8 cellular contexts compared by ENCODE assay signal in the genomic region with DNA sequence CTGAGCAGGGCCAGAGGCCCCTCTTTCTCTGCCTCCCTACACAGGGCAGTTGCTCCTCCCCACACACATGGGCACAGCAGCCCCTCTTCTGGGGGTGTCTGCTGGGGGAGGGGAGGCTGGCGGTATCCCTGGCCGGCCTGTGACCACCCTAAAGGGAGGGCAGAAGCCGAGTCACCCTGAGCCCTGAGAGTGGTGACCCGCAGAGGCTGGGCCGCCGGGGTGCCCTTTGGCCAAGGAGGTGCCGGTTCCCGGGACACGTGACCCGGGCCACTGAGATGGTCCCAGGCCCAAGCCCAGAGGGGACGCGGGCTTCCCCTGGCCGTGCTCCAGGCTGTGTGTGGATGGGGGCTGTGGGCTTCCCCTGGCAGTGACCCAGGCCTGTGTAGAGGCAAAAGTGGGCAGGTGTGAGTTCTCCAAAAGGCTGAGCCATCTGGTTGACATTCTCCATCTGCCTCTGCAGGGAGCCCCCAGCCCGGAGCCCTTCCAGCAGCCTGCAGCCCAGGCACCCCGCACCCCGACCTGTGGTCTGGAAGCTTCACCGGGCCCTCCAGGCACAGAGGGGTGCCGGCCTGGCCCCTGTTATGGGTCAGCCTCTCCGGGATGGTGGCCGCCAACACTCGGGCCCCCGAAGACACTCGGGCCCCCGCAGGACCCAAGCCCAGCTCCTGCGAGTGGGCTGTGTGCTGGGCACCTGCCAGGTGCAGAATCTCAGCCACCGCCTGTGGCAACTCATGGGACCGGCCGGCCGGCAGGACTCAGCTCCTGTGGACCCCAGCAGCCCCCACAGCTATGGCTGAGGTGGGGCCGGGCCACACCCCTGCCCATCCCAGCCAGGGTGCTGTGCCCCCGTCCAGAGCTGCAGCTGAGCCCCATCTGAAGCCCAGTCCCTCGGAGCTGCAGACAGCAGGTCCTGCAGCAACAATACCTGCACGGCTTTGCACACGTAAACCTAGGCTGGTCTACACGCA. TPM values are rescaled to one million over a fixed set of nuclear protein-coding genes. Genes with fewer than 3 reads are reported as not detected.
DNase-seq lines count a peak whose midpoint lies in the region; ATAC-seq and TF ChIP-seq lines count a peak whose summit lies in the region.

No MANE protein-coding gene starts in this region.

- POLR2A ChIA-PET in AG04449 (lab: Yijun Ruan, JAX): no interaction called here

- peak overlapping the region; percentile 61 for H4K8ac ChIP-seq in mesenchymal stem cell (ENCODE audit: low read length)

- H4K91ac ChIP-seq in mesenchymal stem cell (ENCODE audit: low read length): peak overlapping the region; percentile 74

- CTCF ChIA-PET in AG04449 (lab: Yijun Ruan, JAX): interaction anchor here (0.8 to 1.2 kb wide), 3 partner anchors 12 to 141 kb away, joined by 3 to 4 read pairs (median 3); no protein-coding TSS in a partner anchor

- H2BK15ac ChIP-seq in mesenchymal stem cell (ENCODE audit: low read depth, poor library complexity, severe bottlenecking): peak overlapping the region; percentile 82

- H3K4me3 ChIP-seq in AG04449 (ENCODE audit: low read depth, low read length): peak overlapping the region; percentile 70
- H3K4me3 ChIP-seq in HUES64 (ENCODE audit: low read length): peak overlapping the region; percentile 68
- H3K4me3 ChIP-seq in mesenchymal stem cell (ENCODE audit: insufficient read depth in 1 of 2, low read depth in 1 of 2, low read length in 2 of 2): peak overlapping the region in 1 of 2 experiments; percentile 52

- H3K36me3 Mint-ChIP-seq in brain: no peaks in the 10 kb centered on the region

- ATAC-seq in GM18873 (IDR thresholded peaks at IDR 0.05; ENCODE audit: low FRiP score, unreplicated experiment): no peak

- H3K9ac ChIP-seq in HUES64 (ENCODE audit: low read depth, low read length): peak overlapping the region; percentile 84
- H3K9ac ChIP-seq in mesenchymal stem cell (ENCODE audit: low read length): no peak overlapping the region

- peak overlapping the region; percentile 4 to 11 for H2BK12ac ChIP-seq in mesenchymal stem cell (ENCODE audit: low read length in 2 of 2)

- DNase-seq in AG04449 (ENCODE audit: low read depth, low spot score): no peak
- no peak for DNase-seq in mesenchymal stem cell
- no peak for DNase-seq in COLO829 (ENCODE audit: low spot score)
- no peak for DNase-seq in T1000 (lab: John Stamatoyannopoulos, UW)
- DNase-seq in cortex of kidney (lab: John Stamatoyannopoulos, UW): no peak

- peaks cover 1% of the 10 kb centered on the region for H3K4me1 Mint-ChIP-seq in brain

- 78% methylated on average over 35 of the region's 35 CpGs for WGBS in HUES64
- WGBS in mesenchymal stem cell: 87% methylated on average over 35 of the region's 35 CpGs

- no peak overlapping the region for H2BK5ac ChIP-seq in mesenchymal stem cell (ENCODE audit: low read depth, low read length, poor library complexity, severe bottlenecking)

- H3K27me3 ChIP-seq in HUES64 (ENCODE audit: insufficient read depth, low read length) (peaks cover 30% of the 10 kb centered on the region), mesenchymal stem cell (ENCODE audit: control insufficient read depth in 1 of 2, insufficient read depth in 1 of 2, low read length in 2 of 2) (peaks cover 23 to 79% of the 10 kb centered on the region in 2 experiments)

- TF ChIP-seq CTCF in AG04449 (IDR thresholded peaks at IDR 0.05; ENCODE audit: insufficient read depth, low read length, missing control alignments): no peak
- TF ChIP-seq CTCF in brain (conservative IDR thresholded peaks at IDR 0.05): no peak

- no peak overlapping the region for H2AFZ ChIP-seq in mesenchymal stem cell (ENCODE audit: low read depth, low read length)

- H3K79me1 ChIP-seq in mesenchymal stem cell (replicated peaks; ENCODE audit: low read length, poor library complexity, severe bottlenecking): no peaks in the 10 kb centered on the region

- H3K4me3 Mint-ChIP-seq in brain: peak overlapping the region; percentile 50 to 82 (median 75)

- H3K9me3 Mint-ChIP-seq in brain: peaks cover 0 to 3% (median 0%) of the 10 kb centered on the region in 5 experiments

- peak overlapping the region; percentile 52 for H2BK120ac ChIP-seq in mesenchymal stem cell (ENCODE audit: low read depth, low read length)

- peak overlapping the region in 1 of 2 experiments; percentile 80 for H3K14ac ChIP-seq in mesenchymal stem cell (ENCODE audit: low read length in 2 of 2)

- peak overlapping the region in 1 of 2 experiments; percentile 54 for H3K23ac ChIP-seq in mesenchymal stem cell (ENCODE audit: low read length in 2 of 2)

- H3K4me2 ChIP-seq in mesenchymal stem cell (ENCODE audit: low read length, poor library complexity, severe bottlenecking): peak overlapping the region; percentile 44

- H3K9me3 ChIP-seq in HUES64 (ENCODE audit: insufficient read depth, low read depth, low read length) (no peaks in the 10 kb centered on the region), mesenchymal stem cell (ENCODE audit: control insufficient read depth, low read length) (no peaks in the 10 kb centered on the region)

- H3K36me3 ChIP-seq in HUES64 (ENCODE audit: insufficient read depth, low read length): no peaks in the 10 kb centered on the region
- H3K36me3 ChIP-seq in mesenchymal stem cell (ENCODE audit: control insufficient read depth in 1 of 2, insufficient read depth in 2 of 2, low read depth in 1 of 2, low read length in 2 of 2): peaks cover 0 to 14% of the 10 kb centered on the region in 2 experiments

- no peaks in the 10 kb centered on the region for H3K4me1 ChIP-seq in HUES64 (ENCODE audit: insufficient read depth, low read length)
- peaks cover 42% of the 10 kb centered on the region for H3K4me1 ChIP-seq in mesenchymal stem cell (ENCODE audit: control insufficient read depth, insufficient read depth, low read depth, low read length)

- no peak overlapping the region for H2AK5ac ChIP-seq in mesenchymal stem cell (ENCODE audit: low read length, severe bottlenecking)

- peak overlapping the region; percentile 35; the same call in 1 of the 2 replicates for H3K27ac ChIP-seq in HUES64 (ENCODE audit: low read depth, low read length)
- H3K27ac ChIP-seq in mesenchymal stem cell (ENCODE audit: low read length, poor library complexity, severe bottlenecking): no peak overlapping the region

- H3K4ac ChIP-seq in mesenchymal stem cell (ENCODE audit: low read depth in 1 of 2, low read length in 2 of 2): peak overlapping the region; percentile 57 to 80

- H3K27ac Mint-ChIP-seq in brain: peak overlapping the region in 1 of 5 experiments; percentile 67

- H3K27me3 Mint-ChIP-seq in brain: peaks cover 57% of the 10 kb centered on the region

- peak overlapping the region; percentile 67 to 88 for H3K18ac ChIP-seq in mesenchymal stem cell (ENCODE audit: low read depth in 1 of 2, low read length in 2 of 2)

RNA-seq across cellular contexts. Expression of gene ADM2, which starts 1.0 kb away (rescaled TPM):
- polyA plus RNA-seq in HUES64 (2013, experiment 1 of 2): 3.0 TPM
- 3.8 TPM for polyA plus RNA-seq in HUES64 (2013, experiment 2 of 2)
- polyA plus RNA-seq in brain (ENCODE audit: insufficient read depth, low read depth, low replicate concordance): 15.2 TPM
- polyA plus RNA-seq in mesenchymal stem cell (2013, experiment 1 of 2): 11.3 TPM
- polyA plus RNA-seq in mesenchymal stem cell (2013, experiment 2 of 2): 10.9 TPM

RNA-seq across cellular contexts. Expression of gene MIOX, which starts 4.3 kb away (rescaled TPM):
- polyA plus RNA-seq in HUES64 (2013, experiment 1 of 2): not detected
- not detected for polyA plus RNA-seq in HUES64 (2013, experiment 2 of 2)
- 0.61 TPM for polyA plus RNA-seq in brain (ENCODE audit: insufficient read depth, low read depth, low replicate concordance)
- polyA plus RNA-seq in mesenchymal stem cell (2013, experiment 1 of 2): 0.14 TPM
- 0.16 TPM for polyA plus RNA-seq in mesenchymal stem cell (2013, experiment 2 of 2)

RNA-seq across cellular contexts. Expression of gene SBF1, which starts 7.6 kb away (rescaled TPM):
- polyA plus RNA-seq in HUES64 (2013, experiment 1 of 2): 31.3 TPM
- polyA plus RNA-seq in HUES64 (2013, experiment 2 of 2): 37.2 TPM
- polyA plus RNA-seq in brain (ENCODE audit: insufficient read depth, low read depth, low replicate concordance): 77.0 TPM
- polyA plus RNA-seq in mesenchymal stem cell (2013, experiment 1 of 2): 23.9 TPM
- 22.7 TPM for polyA plus RNA-seq in mesenchymal stem cell (2013, experiment 2 of 2)

RNA-seq across cellular contexts. Expression of gene LMF2, which starts 25.1 kb away (rescaled TPM):
- 26.5 TPM for polyA plus RNA-seq in HUES64 (2013, experiment 1 of 2)
- polyA plus RNA-seq in HUES64 (2013, experiment 2 of 2): 23.5 TPM
- polyA plus RNA-seq in brain (ENCODE audit: insufficient read depth, low read depth, low replicate concordance): 68.1 TPM
- 81.8 TPM for polyA plus RNA-seq in mesenchymal stem cell (2013, experiment 1 of 2)
- polyA plus RNA-seq in mesenchymal stem cell (2013, experiment 2 of 2): 79.8 TPM

RNA-seq across cellular contexts. Expression of gene NCAPH2, which starts 25.6 kb away (rescaled TPM):
- polyA plus RNA-seq in HUES64 (2013, experiment 1 of 2): 42.2 TPM
- 35.4 TPM for polyA plus RNA-seq in HUES64 (2013, experiment 2 of 2)
- 83.9 TPM for polyA plus RNA-seq in brain (ENCODE audit: insufficient read depth, low read depth, low replicate concordance)
- 11.7 TPM for polyA plus RNA-seq in mesenchymal stem cell (2013, experiment 1 of 2)
- 9.7 TPM for polyA plus RNA-seq in mesenchymal stem cell (2013, experiment 2 of 2)
